10 cellular contexts compared by ENCODE assay signal in genomic region chr17:79831367-79832210, GRCh38. TPM values are rescaled to one million over a fixed set of nuclear protein-coding genes. Genes with fewer than 3 reads are reported as not detected.
DNase-seq lines count a peak whose midpoint lies in the region; ATAC-seq and TF ChIP-seq lines count a peak whose summit lies in the region.
"Had no signal": no experiment of that assay in that cellular context is flagged by ENCODE, and none has a peak within 500 bp of the region (broad histone marks: within the 10 kb centered on the region; RNA-seq: fewer than 3 reads in every experiment).

No MANE protein-coding gene starts in this region.

- H3K27me3 ChIP-seq in A673 (replicated peaks; ENCODE audit: insufficient read depth, low read depth, low read length, poor library complexity) = no peaks in the 10 kb centered on the region

- DNase-seq in A673 (ENCODE audit: low spot score) (no peak), SK-MEL-5 (ENCODE audit: low read depth, low spot score) (peak; percentile 58), glomerular visceral epithelial cell (ENCODE audit: extremely low spot score) (peak; percentile 66), NOMO-1 treated with dmso at 0.1 percent for 144 hours (lab: John Stamatoyannopoulos, UW; ENCODE audit: unreplicated experiment) (no peak)
- DNase-seq in stimulated activated CD4-positive, alpha-beta T cell treated with anti-CD3 and anti-CD28 coated beads, Interleukin-2, amount 100 ng/mL, for 24 hours = no peak
- DNase-seq: CD8-positive, alpha-beta T cell; stimulated activated naive CD4-positive, alpha-beta T cell treated with Interleukin-2 at 50 U/mL for 16 hours had no signal

- peaks cover 43% of the 10 kb centered on the region for H3K4me1 Mint-ChIP-seq in nephron

- peak overlapping the region in 2 of 3 experiments; percentile 21 to 63 for H3K27ac Mint-ChIP-seq in nephron
- H3K27ac Mint-ChIP-seq: CD8-positive, alpha-beta T cell had no signal

- peaks cover 91% of the 10 kb centered on the region for H3K4me1 ChIP-seq in A673 (ENCODE audit: insufficient read depth, low read length, poor library complexity, severe bottlenecking)

- H3K36me3 ChIP-seq in A673 (ENCODE audit: insufficient read depth, low read length, poor library complexity, severe bottlenecking) = peaks cover 23% of the 10 kb centered on the region

- peaks cover 60% of the 10 kb centered on the region for H3K27me3 Mint-ChIP-seq in nephron (ENCODE audit: low read depth)

- BruUV-seq in A673 (replicated peaks; lab: Mats Ljungman, UMichigan) = no TSS peak

- peak overlapping the region; percentile 58 for H3K27ac ChIP-seq in A673 (ENCODE audit: low read depth, low read length, poor library complexity, severe bottlenecking)

- POLR2A ChIA-PET in A673 (lab: Charles Lee; ENCODE audit: low non-redundant PET) = no interaction called here

- intact Hi-C loops in A673 (cut with micrococcal nuclease; ENCODE audit: unreplicated experiment) = loop anchor here (10.0 kb wide), 1 partner anchor 87 kb away; no protein-coding TSS in a partner anchor

- H3K9me3 ChIP-seq in A673 (ENCODE audit: low read depth, low read length, poor library complexity, severe bottlenecking) = no peaks in the 10 kb centered on the region

- CTCF ChIA-PET in A673 (lab: Charles Lee) = interaction anchor here (0.7 kb wide), 1 partner anchor 34 kb away, joined by 3 read pairs; no protein-coding TSS in a partner anchor

- TF ChIP-seq CTCF in A673 (conservative IDR thresholded peaks at IDR 0.05; ENCODE audit: low read depth, low read length) = no peak
- no peak for TF ChIP-seq CTCF in nephron (IDR thresholded peaks at IDR 0.05; ENCODE audit: unreplicated experiment in 3 of 3)

- no peak overlapping the region for H3K4me3 ChIP-seq in A673 (ENCODE audit: low read depth, low read length, poor library complexity, severe bottlenecking)

- ATAC-seq in GM21390 (IDR thresholded peaks at IDR 0.05; ENCODE audit: unreplicated experiment) = no peak
- no peak for ATAC-seq in HG03159 (IDR thresholded peaks at IDR 0.05; ENCODE audit: unreplicated experiment)
- ATAC-seq: CD8-positive, alpha-beta T cell had no signal

- peak overlapping the region; percentile 54 to 65 (median 56) for H3K4me3 Mint-ChIP-seq in nephron
- H3K4me3 Mint-ChIP-seq: CD8-positive, alpha-beta T cell had no signal

- in situ Hi-C loops in SK-MEL-5 (cut with HindIII; ENCODE audit: low pct_unique_long_range_greater_than_20kb, low sequenced_read_pairs) = no loop called here

- no peaks in the 10 kb centered on the region for H3K9me3 Mint-ChIP-seq in nephron
- H3K9me3 Mint-ChIP-seq: CD8-positive, alpha-beta T cell had no signal

- H3K36me3 Mint-ChIP-seq in nephron (ENCODE audit: low read depth) = peaks cover 16% of the 10 kb centered on the region

RNA-seq across cellular contexts. Expression of gene CBX4, which starts 7.7 kb away (rescaled TPM):
- 42.6 and 45.5 TPM in 2 replicates for total RNA-seq in A673 (2021)
- 120 and 128 TPM in 2 replicates for total RNA-seq in SK-MEL-5 (2014; rRNA removed; shearing (Covaris generic))
- polyA plus RNA-seq in SK-MEL-5 (2015; cell fraction: cytosol; rRNA removed) = 243 and 286 TPM in 2 replicates
- polyA plus RNA-seq in SK-MEL-5 (2015; cell fraction: nucleus; rRNA removed) = 260 and 320 TPM in 2 replicates

RNA-seq across cellular contexts. Expression of gene CBX8, which starts 34.7 kb away (rescaled TPM):
- 24.5 and 27.0 TPM in 2 replicates for total RNA-seq in A673 (2021)
- 31.3 and 34.4 TPM in 2 replicates for total RNA-seq in SK-MEL-5 (2014; rRNA removed; shearing (Covaris generic))
- polyA plus RNA-seq in SK-MEL-5 (2015; cell fraction: cytosol; rRNA removed) = 16.1 and 27.3 TPM in 2 replicates
- 30.6 and 35.7 TPM in 2 replicates for polyA plus RNA-seq in SK-MEL-5 (2015; cell fraction: nucleus; rRNA removed)

RNA-seq across cellular contexts. Expression of gene CBX2, which starts 53.6 kb away (rescaled TPM):
- total RNA-seq in A673 (2021) = 59.5 and 66.4 TPM in 2 replicates
- 18.0 and 18.4 TPM in 2 replicates for total RNA-seq in SK-MEL-5 (2014; rRNA removed; shearing (Covaris generic))
- 24.5 and 29.7 TPM in 2 replicates for polyA plus RNA-seq in SK-MEL-5 (2015; cell fraction: cytosol; rRNA removed)
- polyA plus RNA-seq in SK-MEL-5 (2015; cell fraction: nucleus; rRNA removed) = 59.6 and 70.5 TPM in 2 replicates

Comparison
In these comparisons a context has a peak if more than half of its experiments do, and no peak if none do; other contexts are left out.
1. DNase-seq: peak in SK-MEL-5 (single experiment) and glomerular visceral epithelial cell (single experiment); none in A673 (single experiment), NOMO-1 treated with dmso at 0.1 percent for 144 hours (single experiment) and stimulated activated CD4-positive, alpha-beta T cell treated with anti-CD3 and anti-CD28 coated beads, Interleukin-2, amount 100 ng/mL, for 24 hours (0 of 2).